13 cellular contexts compared by ENCODE assay signal in the genomic region with DNA sequence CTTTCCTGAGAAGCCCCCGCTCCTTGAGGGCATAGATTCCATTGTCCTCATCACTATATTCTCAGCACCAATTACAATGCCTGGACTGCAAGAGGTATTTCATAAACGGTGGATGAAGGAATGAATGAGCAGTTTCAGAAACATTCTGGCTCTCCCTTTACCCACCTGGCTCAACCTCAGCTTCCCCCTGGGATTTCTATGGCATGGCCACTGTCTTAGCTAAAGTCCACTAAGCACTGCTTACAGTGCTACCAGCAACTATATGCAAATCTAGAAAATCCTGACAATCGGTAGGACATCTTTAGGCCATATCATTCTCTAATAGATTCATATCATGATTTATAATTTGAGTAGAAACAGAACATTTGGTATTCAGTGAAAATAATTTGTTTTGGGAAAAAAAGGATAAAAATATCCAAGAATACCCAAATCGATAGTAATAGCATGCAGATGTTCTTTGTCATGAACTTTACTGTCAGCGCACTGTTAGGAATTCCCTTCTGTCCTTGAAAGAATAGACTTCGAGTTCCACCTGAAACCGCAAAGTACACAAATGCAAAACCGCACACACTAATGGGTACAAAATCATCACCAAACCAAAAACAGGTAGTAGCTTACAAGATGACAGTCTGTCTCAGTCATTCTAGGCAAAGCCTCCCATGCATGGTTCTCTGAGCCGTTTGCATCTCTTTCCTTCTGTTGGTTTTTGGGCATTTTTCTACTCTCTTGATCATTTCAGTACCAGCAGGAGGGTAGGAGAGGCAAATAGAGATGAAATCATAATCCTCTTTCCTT.
A peak's percentile ranks its signal among the peaks of the same experiment; 100 is the strongest.
DNase-seq lines count a peak whose midpoint lies in the region; ATAC-seq lines count a peak whose summit lies in the region.
"Had no signal": no experiment of that assay in that cellular context is flagged by ENCODE, and none has a peak within 500 bp of the region (broad histone marks: within the 10 kb centered on the region; RNA-seq: fewer than 3 reads in every experiment).

No MANE protein-coding gene starts in this region.

- no peaks in the 10 kb centered on the region for H3K9me3 Mint-ChIP-seq in stimulated activated effector memory CD8-positive, alpha-beta T cell treated with anti-CD3 and anti-CD28 coated beads, Interleukin-12 subunit alpha, Interleukin-12 subunit beta, amount 100 ng/mL, for 72 hours

- H3K36me3 Mint-ChIP-seq in stimulated activated effector memory CD8-positive, alpha-beta T cell treated with anti-CD3 and anti-CD28 coated beads, Interleukin-12 subunit alpha, Interleukin-12 subunit beta, amount 100 ng/mL, for 72 hours, result peaks cover 23% of the 10 kb centered on the region

- peak overlapping the region; percentile 74 for H3K27ac Mint-ChIP-seq in stimulated activated effector memory CD8-positive, alpha-beta T cell treated with anti-CD3 and anti-CD28 coated beads, Interleukin-12 subunit alpha, Interleukin-12 subunit beta, amount 100 ng/mL, for 72 hours

- ATAC-seq in GM21529 (IDR thresholded peaks at IDR 0.05; ENCODE audit: unreplicated experiment) (peak; percentile 89), HG03378 (IDR thresholded peaks at IDR 0.05; ENCODE audit: unreplicated experiment) (peak; percentile 79), HG03097 (IDR thresholded peaks at IDR 0.05; ENCODE audit: low FRiP score, unreplicated experiment) (no peak)
- peak; percentile 80 for ATAC-seq in stimulated activated effector memory CD8-positive, alpha-beta T cell treated with anti-CD3 and anti-CD28 coated beads, Interleukin-12 subunit alpha, Interleukin-12 subunit beta, amount 100 ng/mL, for 72 hours

- peak overlapping the region; percentile 58 for H3K4me3 Mint-ChIP-seq in stimulated activated effector memory CD8-positive, alpha-beta T cell treated with anti-CD3 and anti-CD28 coated beads, Interleukin-12 subunit alpha, Interleukin-12 subunit beta, amount 100 ng/mL, for 72 hours

- H3K4me1 Mint-ChIP-seq in stimulated activated effector memory CD8-positive, alpha-beta T cell treated with anti-CD3 and anti-CD28 coated beads, Interleukin-12 subunit alpha, Interleukin-12 subunit beta, amount 100 ng/mL, for 72 hours, result peaks cover 39% of the 10 kb centered on the region

- peak; percentile 10 for DNase-seq in stimulated activated CD4-positive, alpha-beta T cell treated with anti-CD3 and anti-CD28 coated beads, Interleukin-1b, Interleukin-23, amount 100 ng/mL, for 48 hours
- DNase-seq in stimulated activated CD4-positive, alpha-beta T cell treated with anti-CD3 and anti-CD28 coated beads, Interleukin-4, amount 100 ng/mL, for 4 hours, result no peak
- DNase-seq in stimulated activated effector memory CD8-positive, alpha-beta T cell treated with anti-CD3 and anti-CD28 coated beads, Interleukin-12 subunit alpha, Interleukin-12 subunit beta, amount 100 ng/mL, for 72 hours (ENCODE audit: low spot score in 2 of 2), result no peak
- DNase-seq in NCI-H2029 (lab: John Stamatoyannopoulos, UW) (no peak), pons (ENCODE audit: low spot score) (no peak)
- DNase-seq: amygdala, NCI-H1105, spleen, stomach, WERI-Rb-1 had no signal
